In genomic region chr13:74229242-74229641, GRCh38 we compare ENCODE assay signal across 24 cellular contexts.
A peak's percentile ranks its signal among the peaks of the same experiment; 100 is the strongest.
DNase-seq lines count a peak whose midpoint lies in the region; ATAC-seq, FAIRE-seq and TF ChIP-seq lines count a peak whose summit lies in the region.
"Had no signal": no experiment of that assay in that cellular context is flagged by ENCODE, and none has a peak within 500 bp of the region (broad histone marks: within the 10 kb centered on the region; RNA-seq: fewer than 3 reads in every experiment).

No MANE protein-coding gene starts in this region.

- POLR2A ChIA-PET in HepG2 (lab: Yijun Ruan, JAX), result no interaction called here

- WGBS in liver, result 30% methylated on average over 4 of the region's 4 CpGs
- WGBS in HepG2 (ENCODE audit: low lambda C conversion rate), result 91% methylated on average over 4 of the region's 4 CpGs

- H3K4me3 Mint-ChIP-seq in T-helper 17 cell, result no peak overlapping the region

- ATAC-seq in HepG2 (no peak), T-helper 17 cell (no peak), left lobe of liver (peak; percentile 85)
- ATAC-seq: K562, Right ventricle myocardium inferior had no signal

- TF ChIP-seq CTCF in liver (IDR thresholded peaks at IDR 0.05; ENCODE audit: low read depth, low read length, missing input control), result no peak
- TF ChIP-seq CTCF in HepG2 (CRISPR knock-in tag; IDR thresholded peaks at IDR 0.05), result no peak
- no peak for TF ChIP-seq CTCF in GM10266 (IDR thresholded peaks at IDR 0.05; ENCODE audit: control insufficient read depth, insufficient read depth, low read depth, missing control alignments)

- TF ChIP-seq RAD21 in liver (IDR thresholded peaks at IDR 0.05) (peak in 1 of 2 donors; percentile 17), HepG2 (CRISPR knock-in tag; IDR thresholded peaks at IDR 0.05) (no peak)

- H3K27ac ChIP-seq in liver (ENCODE audit: low read depth in 1 of 2, low read length in 2 of 2) (peak overlapping the region; percentile 4 to 13), HepG2 (ENCODE audit: extremely low read length, insufficient read depth, low read length) (no peak overlapping the region)
- H3K27ac ChIP-seq: BLaER1, PC-9, SJCRH30 had no signal

- H3K27me3 ChIP-seq in liver (ENCODE audit: control insufficient read depth in 4 of 4, insufficient read depth in 4 of 4, low read length in 3 of 4) (no peaks in the 10 kb centered on the region), HepG2 (ENCODE audit: control insufficient read depth in 1 of 2, insufficient read depth in 2 of 2, low read length in 2 of 2) (no peaks in the 10 kb centered on the region)
- H3K27me3 ChIP-seq: BLaER1, SJCRH30 had no signal

- no peak for TF ChIP-seq POLR2A in HepG2 (IDR thresholded peaks at IDR 0.05; ENCODE audit: insufficient read depth in 1 of 2, low read depth in 2 of 2, low read length in 2 of 2)

- CTCF ChIA-PET in HepG2 (lab: Yijun Ruan, JAX; ENCODE audit: low intra/inter-chr PET ratio, low total read pairs), result no interaction called here

- no peaks in the 10 kb centered on the region for H4K20me1 ChIP-seq in HepG2 (ENCODE audit: insufficient read depth, low read length)
- H4K20me1 ChIP-seq: BLaER1 had no signal

- in situ Hi-C loops in HepG2 (cut with HindIII; ENCODE audit: extremely low pct_ligation_motif_present, low pct_unique_long_range_greater_than_20kb), result no loop called here

- H3K36me3 Mint-ChIP-seq in T-helper 17 cell (ENCODE audit: low read depth), result no peaks in the 10 kb centered on the region

- no peak overlapping the region for H3K4me3 ChIP-seq in liver (ENCODE audit: low read depth in 1 of 3, low read length in 3 of 3)
- H3K4me3 ChIP-seq in HepG2 (replicated peaks in 1 of 3; ENCODE audit: insufficient read depth in 1 of 3, low read depth in 2 of 3, low read length in 3 of 3), result no peak overlapping the region
- H3K4me3 ChIP-seq: BLaER1, K562, PC-9, SJCRH30 had no signal

- H3K27ac Mint-ChIP-seq in T-helper 17 cell, result peak overlapping the region; percentile 22

- peaks cover 2 to 43% (median 19%) of the 10 kb centered on the region in 4 donors for H3K4me1 ChIP-seq in liver (ENCODE audit: control insufficient read depth in 4 of 4, insufficient read depth in 4 of 4, low read length in 3 of 4)
- peaks cover 33% of the 10 kb centered on the region for H3K4me1 ChIP-seq in HepG2 (ENCODE audit: insufficient read depth, low read length)
- H3K4me1 ChIP-seq: BLaER1, SJCRH30 had no signal

- H3K9ac ChIP-seq in liver (ENCODE audit: low read depth in 1 of 2, low read length in 2 of 2), result peak overlapping the region in 1 of 2 donors; percentile 39
- no peak overlapping the region for H3K9ac ChIP-seq in HepG2 (ENCODE audit: insufficient read depth, low read depth, low read length)
- H3K9ac ChIP-seq: BLaER1 had no signal

- no peak for TF ChIP-seq EP300 in HepG2 (IDR thresholded peaks at IDR 0.05; ENCODE audit: low read depth in 2 of 2, low read length in 2 of 2)
- no peak for TF ChIP-seq EP300 in HepG2 (CRISPR knock-in tag; IDR thresholded peaks at IDR 0.05; ENCODE audit: borderline replicate concordance)

- no peaks in the 10 kb centered on the region for H3K36me3 ChIP-seq in liver (ENCODE audit: control insufficient read depth in 4 of 4, insufficient read depth in 3 of 4, low read depth in 1 of 4, low read length in 3 of 4)
- no peaks in the 10 kb centered on the region for H3K36me3 ChIP-seq in HepG2 (replicated peaks in 1 of 2; ENCODE audit: control insufficient read depth in 1 of 2, insufficient read depth in 2 of 2, low read length in 2 of 2)
- H3K36me3 ChIP-seq: BLaER1, SJCRH30 had no signal

- H2AFZ ChIP-seq in HepG2 (ENCODE audit: low read length), result no peak overlapping the region
- H2AFZ ChIP-seq: PC-9 had no signal

- H3K9me3 ChIP-seq in liver (ENCODE audit: control insufficient read depth in 4 of 4, low read length in 3 of 4), result no peaks in the 10 kb centered on the region
- peaks cover 14% of the 10 kb centered on the region; the same call in 1 of the 2 replicates for H3K9me3 ChIP-seq in HepG2 (ENCODE audit: low read length)
- no peaks in the 10 kb centered on the region for H3K9me3 ChIP-seq in T-helper 17 cell (ENCODE audit: control insufficient read depth, low read length, poor library complexity, severe bottlenecking)
- H3K9me3 ChIP-seq: BLaER1, SJCRH30 had no signal

- no peak for FAIRE-seq in HepG2 (lab: Jason Lieb, UNC)
- FAIRE-seq: A204.1, G401.6, GM12891, GM19239, K562 had no signal

- H3K79me2 ChIP-seq in HepG2 (ENCODE audit: insufficient read depth, low read length), result no peaks in the 10 kb centered on the region

- no TSS peak for BruUV-seq in HepG2 (replicated peaks; lab: Mats Ljungman, UMichigan)

- H3K27me3 Mint-ChIP-seq in T-helper 17 cell, result no peaks in the 10 kb centered on the region
- H3K27me3 Mint-ChIP-seq: CD4-positive, alpha-beta memory T cell had no signal

- no peak for DNase-seq in HepG2 (ENCODE audit: low spot score)
- no peak for DNase-seq in T-helper 17 cell
- DNase-seq in left lobe of liver (ENCODE audit: low spot score), result peak; percentile 57
- no peak for DNase-seq in GM19238 (ENCODE audit: insufficient read length, low spot score)
- no peak for DNase-seq in amniotic stem cell (lab: John Stamatoyannopoulos, UW)
- no peak for DNase-seq in GM10266 (ENCODE audit: extremely low spot score)
- DNase-seq: CD4-positive, alpha-beta memory T cell; COR-L47; Kasumi-1; MM.1S; NCI-H2029; NCI-H446; NCI-H524 treated with DMSO at 0.1 percent for 48 hours; NCI-H774; PC-9; SJCRH30 had no signal

- H3K4me2 ChIP-seq in HepG2 (ENCODE audit: low read depth, low read length), result no peak overlapping the region
- H3K4me2 ChIP-seq: BLaER1, PC-9 had no signal

- H3K4me1 Mint-ChIP-seq in T-helper 17 cell, result peaks cover 14% of the 10 kb centered on the region

- intact Hi-C loops in HepG2 (cut with micrococcal nuclease; ENCODE audit: unreplicated experiment), result loop anchor here (5.0 kb wide), 3 partner anchors 58 to 97 kb away; partner anchors contain the start of gene KLF12

TF ChIP-seq in liver, 16 proteins besides CTCF, POLR2A, EP300 and RAD21:
- TF ChIP-seq GABPA (IDR thresholded peaks at IDR 0.05 in 1 of 2, conservative IDR thresholded peaks at IDR 0.05 in 1 of 2) (no peak), YY1 (IDR thresholded peaks at IDR 0.05) (peak; percentile 17), HNF4A (conservative IDR thresholded peaks at IDR 0.05) (peak; percentile 38 to 51), SP1 (IDR thresholded peaks at IDR 0.05) (peak; percentile 8), RXRA (IDR thresholded peaks at IDR 0.05) (peak in 1 of 2 donors; percentile 15)
- TF ChIP-seq, protein P1, sequence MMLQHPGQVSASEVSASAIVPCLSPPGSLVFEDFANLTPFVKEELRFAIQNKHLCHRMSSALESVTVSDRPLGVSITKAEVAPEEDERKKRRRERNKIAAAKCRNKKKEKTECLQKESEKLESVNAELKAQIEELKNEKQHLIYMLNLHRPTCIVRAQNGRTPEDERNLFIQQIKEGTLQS (IDR thresholded peaks at IDR 0.05), result no peak

TF ChIP-seq in HepG2, 621 proteins besides CTCF, POLR2A, EP300 and RAD21 (continues in another document):
- TF ChIP-seq IRX3 (CRISPR knock-in tag; IDR thresholded peaks at IDR 0.05; ENCODE audit: borderline replicate concordance, low read depth) (no peak), STAT5B (CRISPR knock-in tag; IDR thresholded peaks at IDR 0.05) (no peak), ZNF772 (CRISPR knock-in tag; IDR thresholded peaks at IDR 0.05) (no peak), CSRNP1 (CRISPR knock-in tag; IDR thresholded peaks at IDR 0.05) (no peak), CBX1 (IDR thresholded peaks at IDR 0.05; ENCODE audit: low read depth) (no peak), ZSCAN29 (CRISPR knock-in tag; conservative IDR thresholded peaks at IDR 0.05) (no peak), BRD4 (CRISPR knock-in tag; IDR thresholded peaks at IDR 0.05) (no peak), SYNCRIP (IDR thresholded peaks at IDR 0.05; ENCODE audit: insufficient read depth, low read depth, low read length) (no peak), RARA (CRISPR knock-in tag; IDR thresholded peaks at IDR 0.05) (no peak), ZNF850 (CRISPR knock-in tag; conservative IDR thresholded peaks at IDR 0.05) (no peak)
- TF ChIP-seq, protein P2, sequence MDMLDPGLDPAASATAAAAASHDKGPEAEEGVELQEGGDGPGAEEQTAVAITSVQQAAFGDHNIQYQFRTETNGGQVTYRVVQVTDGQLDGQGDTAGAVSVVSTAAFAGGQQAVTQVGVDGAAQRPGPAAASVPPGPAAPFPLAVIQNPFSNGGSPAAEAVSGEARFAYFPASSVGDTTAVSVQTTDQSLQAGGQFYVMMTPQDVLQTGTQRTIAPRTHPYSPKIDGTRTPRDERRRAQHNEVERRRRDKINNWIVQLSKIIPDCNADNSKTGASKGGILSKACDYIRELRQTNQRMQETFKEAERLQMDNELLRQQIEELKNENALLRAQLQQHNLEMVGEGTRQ (IDR thresholded peaks at IDR 0.05; ENCODE audit: low read depth, low read length), result no peak
- TF ChIP-seq, protein P2 (CRISPR knock-in tag; IDR thresholded peaks at IDR 0.05; ENCODE audit: borderline replicate concordance), result no peak
